In genomic region chr6:169320013-169320412, GRCh38 we compare ENCODE assay signal across 13 cellular contexts.
"Had no signal": no experiment of that assay in that cellular context is flagged by ENCODE, and none has a peak within 500 bp of the region (broad histone marks: within the 10 kb centered on the region; RNA-seq: fewer than 3 reads in every experiment).

No MANE protein-coding gene starts in this region.

- H3K4me3 ChIP-seq: dorsolateral prefrontal cortex, sigmoid colon, tibial nerve had no signal

- H3K27me3 Mint-ChIP-seq: activated CD4-positive, alpha-beta T cell treated with anti-CD3 and anti-CD28 coated beads, Interleukin-2, amount 10 ng/mL, durations not matched to agents 7 days and 5 days had no signal

- H3K4me3 Mint-ChIP-seq: activated CD4-positive, alpha-beta T cell treated with anti-CD3 and anti-CD28 coated beads, Interleukin-2, amount 10 ng/mL, durations not matched to agents 7 days and 5 days; activated naive CD4-positive, alpha-beta T cell treated with anti-CD3 and anti-CD28 coated beads, Interleukin-2, amount 50 U/mL, for 24 hours; nephron; stimulated activated naive CD8-positive, alpha-beta T cell treated with anti-CD3 and anti-CD28 coated beads, Interleukin-15, amount 100 ng/mL, for 72 hours had no signal

- H3K27ac Mint-ChIP-seq: activated naive CD4-positive, alpha-beta T cell treated with anti-CD3 and anti-CD28 coated beads, Interleukin-2, amount 50 U/mL, for 24 hours; activated T-helper 2 cell treated with anti-CD3 and anti-CD28 coated beads, Interferon-gamma antibody, Interleukin-2, Interleukin-4, amounts not matched to agents 10 μg/mL and 5 μg/mL and 100 μg/mL, durations not matched to agents 14 hours and 24 hours and 36 hours; nephron; stimulated activated naive CD8-positive, alpha-beta T cell treated with anti-CD3 and anti-CD28 coated beads, Interleukin-15, amount 100 ng/mL, for 72 hours had no signal

- H3K9me3 ChIP-seq: tibial nerve had no signal

- H3K36me3 Mint-ChIP-seq: activated naive CD4-positive, alpha-beta T cell treated with anti-CD3 and anti-CD28 coated beads, Interleukin-2, amount 50 U/mL, for 24 hours had no signal

- H3K9me3 Mint-ChIP-seq: activated CD4-positive, alpha-beta T cell treated with anti-CD3 and anti-CD28 coated beads, Interleukin-2, amount 10 ng/mL, durations not matched to agents 7 days and 5 days; activated T-helper 2 cell treated with anti-CD3 and anti-CD28 coated beads, Interferon-gamma antibody, Interleukin-2, Interleukin-4, amounts not matched to agents 10 μg/mL and 5 μg/mL and 100 μg/mL, durations not matched to agents 14 hours and 24 hours and 36 hours; nephron; stimulated activated naive CD8-positive, alpha-beta T cell treated with anti-CD3 and anti-CD28 coated beads, Interleukin-15, amount 100 ng/mL, for 72 hours had no signal

- H3K27me3 ChIP-seq: sigmoid colon, tibial nerve had no signal

- H3K4me1 Mint-ChIP-seq: activated CD4-positive, alpha-beta T cell treated with anti-CD3 and anti-CD28 coated beads, Interleukin-2, amount 10 ng/mL, durations not matched to agents 7 days and 5 days; activated naive CD4-positive, alpha-beta T cell treated with anti-CD3 and anti-CD28 coated beads, Interleukin-2, amount 50 U/mL, for 24 hours; nephron; stimulated activated naive CD8-positive, alpha-beta T cell treated with anti-CD3 and anti-CD28 coated beads, Interleukin-15, amount 100 ng/mL, for 72 hours had no signal

- H3K36me3 ChIP-seq: sigmoid colon, tibial nerve had no signal

- DNase-seq: activated CD4-positive, alpha-beta T cell treated with anti-CD3 and anti-CD28 coated beads, Interleukin-2, amount 10 ng/mL, durations not matched to agents 7 days and 5 days; activated CD4-positive, CD25-positive, alpha-beta regulatory T cell; amniotic stem cell; dorsolateral prefrontal cortex; foreskin melanocyte; head of caudate nucleus; sigmoid colon; stimulated activated CD4-positive, alpha-beta T cell treated with anti-CD3 and anti-CD28 coated beads, Interleukin-4, amount 100 ng/mL, for 1 hour; stimulated activated naive CD8-positive, alpha-beta T cell treated with anti-CD3 and anti-CD28 coated beads, Interleukin-15, amount 100 ng/mL, for 72 hours had no signal

- H3K27ac ChIP-seq: dorsolateral prefrontal cortex, sigmoid colon had no signal

- H3K4me1 ChIP-seq: sigmoid colon had no signal
